In genomic region chr6:129653229-129653628, GRCh38 we compare ENCODE assay signal across 2 cellular contexts.
TF ChIP-seq lines count a peak whose summit lies in the region.

No MANE protein-coding gene starts in this region.

TF ChIP-seq in HepG2, 621 proteins besides CTCF, POLR2A, EP300 and RAD21:
- TF ChIP-seq TMF1 (CRISPR knock-in tag; IDR thresholded peaks at IDR 0.05; ENCODE audit: low read depth) (no peak), RNF219 (CRISPR knock-in tag; IDR thresholded peaks at IDR 0.05) (0 out of 2 replicates have a peak, but pooled peaks have one; percentile 30), ZNF253 (CRISPR knock-in tag; IDR thresholded peaks at IDR 0.05; ENCODE audit: borderline replicate concordance) (no peak), MYPOP (CRISPR knock-in tag; IDR thresholded peaks at IDR 0.05) (no peak), DR1 (CRISPR knock-in tag; IDR thresholded peaks at IDR 0.05) (no peak)

TF ChIP-seq in GM12878, 131 proteins besides CTCF, POLR2A, EP300 and RAD21:
- TF ChIP-seq KAT2A (conservative IDR thresholded peaks at IDR 0.05; ENCODE audit: control insufficient read depth, low read depth, low read length) (no peak), JUND (IDR thresholded peaks at IDR 0.05; ENCODE audit: low read depth, low read length) (no peak), ZNF622 (IDR thresholded peaks at IDR 0.05) (no peak), CUX1 (IDR thresholded peaks at IDR 0.05; ENCODE audit: insufficient replicate concordance, low read depth, low read length) (no peak), JUNB (IDR thresholded peaks at IDR 0.05) (no peak), CBFB (IDR thresholded peaks at IDR 0.05; ENCODE audit: low read depth) (no peak), NR2F1 (conservative IDR thresholded peaks at IDR 0.05) (no peak), POLR2AphosphoS5 (IDR thresholded peaks at IDR 0.05; ENCODE audit: low read length) (no peak), MEF2A (IDR thresholded peaks at IDR 0.05; ENCODE audit: insufficient read depth, low read depth, low read length) (no peak), PAX5 (IDR thresholded peaks at IDR 0.05; ENCODE audit: borderline replicate concordance, low read depth, low read length) (no peak), BMI1 (IDR thresholded peaks at IDR 0.05; ENCODE audit: borderline replicate concordance) (no peak), CEBPZ (IDR thresholded peaks at IDR 0.05; ENCODE audit: low read depth, low read length) (no peak), EGR1 (IDR thresholded peaks at IDR 0.05; ENCODE audit: borderline replicate concordance in 1 of 2, low read depth in 2 of 2, low read length in 2 of 2) (no peak), HDAC6 (IDR thresholded peaks at IDR 0.05; ENCODE audit: unreplicated experiment) (no peak), SMARCA5 (IDR thresholded peaks at IDR 0.05) (no peak), RFX5 (IDR thresholded peaks at IDR 0.05; ENCODE audit: low read depth, low read length) (no peak)
- TF ChIP-seq, protein P1, sequence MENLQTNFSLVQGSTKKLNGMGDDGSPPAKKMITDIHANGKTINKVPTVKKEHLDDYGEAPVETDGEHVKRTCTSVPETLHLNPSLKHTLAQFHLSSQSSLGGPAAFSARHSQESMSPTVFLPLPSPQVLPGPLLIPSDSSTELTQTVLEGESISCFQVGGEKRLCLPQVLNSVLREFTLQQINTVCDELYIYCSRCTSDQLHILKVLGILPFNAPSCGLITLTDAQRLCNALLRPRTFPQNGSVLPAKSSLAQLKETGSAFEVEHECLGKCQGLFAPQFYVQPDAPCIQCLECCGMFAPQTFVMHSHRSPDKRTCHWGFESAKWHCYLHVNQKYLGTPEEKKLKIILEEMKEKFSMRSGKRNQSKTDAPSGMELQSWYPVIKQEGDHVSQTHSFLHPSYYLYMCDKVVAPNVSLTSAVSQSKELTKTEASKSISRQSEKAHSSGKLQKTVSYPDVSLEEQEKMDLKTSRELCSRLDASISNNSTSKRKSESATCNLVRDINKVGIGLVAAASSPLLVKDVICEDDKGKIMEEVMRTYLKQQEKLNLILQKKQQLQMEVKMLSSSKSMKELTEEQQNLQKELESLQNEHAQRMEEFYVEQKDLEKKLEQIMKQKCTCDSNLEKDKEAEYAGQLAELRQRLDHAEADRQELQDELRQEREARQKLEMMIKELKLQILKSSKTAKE (IDR thresholded peaks at IDR 0.05; ENCODE audit: low read depth, poor library complexity, severe bottlenecking): no peak
- TF ChIP-seq, protein P2, sequence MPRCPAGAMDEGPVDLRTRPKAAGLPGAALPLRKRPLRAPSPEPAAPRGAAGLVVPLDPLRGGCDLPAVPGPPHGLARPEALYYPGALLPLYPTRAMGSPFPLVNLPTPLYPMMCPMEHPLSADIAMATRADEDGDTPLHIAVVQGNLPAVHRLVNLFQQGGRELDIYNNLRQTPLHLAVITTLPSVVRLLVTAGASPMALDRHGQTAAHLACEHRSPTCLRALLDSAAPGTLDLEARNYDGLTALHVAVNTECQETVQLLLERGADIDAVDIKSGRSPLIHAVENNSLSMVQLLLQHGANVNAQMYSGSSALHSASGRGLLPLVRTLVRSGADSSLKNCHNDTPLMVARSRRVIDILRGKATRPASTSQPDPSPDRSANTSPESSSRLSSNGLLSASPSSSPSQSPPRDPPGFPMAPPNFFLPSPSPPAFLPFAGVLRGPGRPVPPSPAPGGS (IDR thresholded peaks at IDR 0.05; ENCODE audit: borderline replicate concordance, insufficient read depth, low read depth, low read length, poor library complexity, severe bottlenecking): no peak
- TF ChIP-seq, protein P3, sequence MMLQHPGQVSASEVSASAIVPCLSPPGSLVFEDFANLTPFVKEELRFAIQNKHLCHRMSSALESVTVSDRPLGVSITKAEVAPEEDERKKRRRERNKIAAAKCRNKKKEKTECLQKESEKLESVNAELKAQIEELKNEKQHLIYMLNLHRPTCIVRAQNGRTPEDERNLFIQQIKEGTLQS (IDR thresholded peaks at IDR 0.05; ENCODE audit: borderline replicate concordance, extremely low read depth, low read depth, low read length): no peak
